Comparison of ENCODE assay signal across 4 cellular contexts in genomic region chr10:48641099-48641690, GRCh38. TPM values are rescaled to one million over a fixed set of nuclear protein-coding genes. Genes with fewer than 3 reads are reported as not detected.
"Had no signal": no experiment of that assay in that cellular context is flagged by ENCODE, and none has a peak within 500 bp of the region (broad histone marks: within the 10 kb centered on the region; RNA-seq: fewer than 3 reads in every experiment).

No MANE protein-coding gene starts in this region.

RNA-seq across cellular contexts. Expression of gene WDFY4, which starts 43.5 kb away (rescaled TPM):
- total RNA-seq: LHCN-M2, M059J, MCF 10A, NCI-H460 had no signal
